ENCODE assay signal across 19 cellular contexts in the genomic region with DNA sequence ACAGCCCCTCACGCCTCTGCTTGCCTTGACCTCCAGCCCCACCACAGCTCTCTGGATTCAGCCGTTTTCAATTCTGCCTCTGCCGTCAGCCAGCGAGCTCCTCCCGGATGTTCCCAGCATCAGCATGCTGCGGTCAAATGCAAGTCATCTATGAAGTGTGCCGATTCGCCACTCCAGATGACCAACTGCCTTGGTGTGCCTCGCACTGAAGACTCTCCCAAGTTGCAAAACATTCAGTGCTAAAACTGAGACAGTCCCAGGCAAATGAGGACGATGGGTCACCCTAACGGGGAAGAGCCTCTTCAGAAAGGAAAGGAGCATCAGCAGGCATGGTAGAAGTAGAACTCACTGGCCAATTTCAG. TPM values are rescaled to one million over a fixed set of nuclear protein-coding genes. Genes with fewer than 3 reads are reported as not detected.
DNase-seq lines count a peak whose midpoint lies in the region; ATAC-seq, FAIRE-seq and TF ChIP-seq lines count a peak whose summit lies in the region.
"Had no signal": no experiment of that assay in that cellular context is flagged by ENCODE, and none has a peak within 500 bp of the region (broad histone marks: within the 10 kb centered on the region; RNA-seq: fewer than 3 reads in every experiment).

No MANE protein-coding gene starts in this region.

- H3K4me2 ChIP-seq in K562 (ENCODE audit: insufficient read depth, low read length), result no peak overlapping the region
- H3K4me2 ChIP-seq: hepatocyte had no signal

- peaks cover 18 to 62% of the 10 kb centered on the region in 2 experiments for H3K4me1 ChIP-seq in K562 (replicated peaks in 1 of 2; ENCODE audit: control insufficient read depth in 2 of 2, insufficient read depth in 2 of 2, low read length in 2 of 2)
- peaks cover 22% of the 10 kb centered on the region for H3K4me1 ChIP-seq in suprapubic skin

- H3K36me3 ChIP-seq in K562 (ENCODE audit: control insufficient read depth, insufficient read depth, low read length) (no peaks in the 10 kb centered on the region), suprapubic skin (no peaks in the 10 kb centered on the region)
- H3K36me3 ChIP-seq: esophagus muscularis mucosa, thoracic aorta had no signal

- H3K9me1 ChIP-seq in K562 (ENCODE audit: control insufficient read depth, insufficient read depth, low read length), result no peaks in the 10 kb centered on the region

- DNase-seq in ELR (ENCODE audit: low read depth) (peak; percentile 97), K562 (ENCODE audit: extremely low read depth in 1 of 4, low spot score in 3 of 4) (no peak), hepatic stellate cell (ENCODE audit: low spot score) (peak; percentile 81), suprapubic skin (ENCODE audit: low spot score in 2 of 2) (peak in 1 of 2 donors; percentile 64), RKO (ENCODE audit: low spot score) (no peak)
- DNase-seq: activated CD4-positive, alpha-beta T cell treated with anti-CD3 and anti-CD28 coated beads, Interleukin-2, amount 50 U/mL, for 1 hour; activated naive CD4-positive, alpha-beta T cell; CD4-positive, CD25-positive, alpha-beta regulatory T cell; DMS53; NCI-H1417 treated with DMSO at 0.1 percent for 48 hours; nucleus accumbens; stimulated activated CD4-positive, alpha-beta T cell treated with anti-CD3 and anti-CD28 coated beads, Interleukin-4, amount 100 ng/mL, for 1 hour had no signal

- TF ChIP-seq POLR2A in K562 (conservative IDR thresholded peaks at IDR 0.05) (no peak), suprapubic skin (IDR thresholded peaks at IDR 0.05) (no peak), GM18505 (IDR thresholded peaks at IDR 0.05; ENCODE audit: borderline replicate concordance, extremely low read depth, insufficient read depth, insufficient read length) (no peak)

- H2AFZ ChIP-seq in K562 (ENCODE audit: low read depth, low read length), result peak overlapping the region; percentile 77
- H2AFZ ChIP-seq: hepatocyte had no signal

- H3K4me3 ChIP-seq in K562 (no peak overlapping the region), suprapubic skin (no peak overlapping the region)
- H3K4me3 ChIP-seq: esophagus muscularis mucosa, hepatocyte, thoracic aorta had no signal

- H3K27ac ChIP-seq in K562 (ENCODE audit: extremely low read depth, low read depth, low read length) (no peak overlapping the region), suprapubic skin (peak overlapping the region; percentile 30)
- H3K27ac ChIP-seq: esophagus muscularis mucosa, thoracic aorta had no signal

- in situ Hi-C loops in K562 (cut with MboI), result no loop called here

- intact Hi-C loops in K562 (cut with micrococcal nuclease), result no loop called here

- TF ChIP-seq EP300 in K562 (IDR thresholded peaks at IDR 0.05; ENCODE audit: low read length) (no peak), suprapubic skin (IDR thresholded peaks at IDR 0.05) (no peak)

- no peaks in the 10 kb centered on the region for H3K79me2 ChIP-seq in K562 (ENCODE audit: control insufficient read depth, insufficient read depth, low read length)
- H3K79me2 ChIP-seq: hepatocyte had no signal

- FAIRE-seq in K562 (lab: Jason Lieb, UNC), result no peak
- FAIRE-seq: TTC549 had no signal

- TF ChIP-seq RAD21 in K562 (CRISPR knock-in tag; conservative IDR thresholded peaks at IDR 0.05 in 1 of 2, IDR thresholded peaks at IDR 0.05 in 1 of 2), result no peak

- H4K20me1 ChIP-seq in K562 (replicated peaks; ENCODE audit: control insufficient read depth, insufficient read depth, low read length), result no peaks in the 10 kb centered on the region

- BruUV-seq in K562 (replicated peaks; lab: Mats Ljungman, UMichigan), result no TSS peak

- no peak for ATAC-seq in K562
- no peak for ATAC-seq in GM18505 (IDR thresholded peaks at IDR 0.05; ENCODE audit: unreplicated experiment)
- ATAC-seq in GM21576 (IDR thresholded peaks at IDR 0.05; ENCODE audit: unreplicated experiment), result no peak
- ATAC-seq: HCT116 had no signal

- CTCF ChIA-PET in K562 (lab: Yijun Ruan, JAX; ENCODE audit: low intra/inter-chr PET ratio), result interaction anchor here (0.6 kb wide), 1 partner anchor 144 kb away, joined by 3 read pairs; no protein-coding TSS in a partner anchor

- H3K9ac ChIP-seq in K562 (ENCODE audit: insufficient read depth in 1 of 2, low read depth in 2 of 2, low read length in 2 of 2), result peak overlapping the region in 1 of 2 experiments; percentile 49; a peak in 1 of 4 replicates

- TF ChIP-seq CTCF in K562 (IDR thresholded peaks at IDR 0.05 in 2 of 3, conservative IDR thresholded peaks at IDR 0.05 in 1 of 3; ENCODE audit: insufficient read depth in 2 of 3, low read depth in 1 of 3, low read length in 3 of 3) (no peak), suprapubic skin (IDR thresholded peaks at IDR 0.05) (no peak)

- no peaks in the 10 kb centered on the region for H3K9me3 ChIP-seq in K562 (replicated peaks; ENCODE audit: control insufficient read depth, insufficient read depth, low read depth, low read length)
- no peaks in the 10 kb centered on the region for H3K9me3 ChIP-seq in suprapubic skin
- H3K9me3 ChIP-seq: esophagus muscularis mucosa, thoracic aorta had no signal

- POLR2A ChIA-PET in K562 (lab: Yijun Ruan, JAX), result no interaction called here

- 64% methylated on average over 10 of the region's 11 CpGs for WGBS in K562 (ENCODE audit: insufficient coverage, low coverage, missing lambda C conversion rate)
- 69% methylated on average over 11 of the region's 11 CpGs for WGBS in suprapubic skin

- no peaks in the 10 kb centered on the region for H3K27me3 ChIP-seq in K562 (ENCODE audit: control insufficient read depth in 2 of 2, insufficient read depth in 2 of 2, low read length in 2 of 2)
- no peaks in the 10 kb centered on the region for H3K27me3 ChIP-seq in suprapubic skin
- H3K27me3 ChIP-seq: esophagus muscularis mucosa, hepatocyte had no signal

TF ChIP-seq in K562, 482 proteins besides CTCF, POLR2A, EP300 and RAD21:
- TF ChIP-seq PRMT5 (CRISPR knock-in tag; IDR thresholded peaks at IDR 0.05), result no peak
- TF ChIP-seq ZNF133 (CRISPR knock-in tag; IDR thresholded peaks at IDR 0.05), result no peak
- TF ChIP-seq, protein P1, sequence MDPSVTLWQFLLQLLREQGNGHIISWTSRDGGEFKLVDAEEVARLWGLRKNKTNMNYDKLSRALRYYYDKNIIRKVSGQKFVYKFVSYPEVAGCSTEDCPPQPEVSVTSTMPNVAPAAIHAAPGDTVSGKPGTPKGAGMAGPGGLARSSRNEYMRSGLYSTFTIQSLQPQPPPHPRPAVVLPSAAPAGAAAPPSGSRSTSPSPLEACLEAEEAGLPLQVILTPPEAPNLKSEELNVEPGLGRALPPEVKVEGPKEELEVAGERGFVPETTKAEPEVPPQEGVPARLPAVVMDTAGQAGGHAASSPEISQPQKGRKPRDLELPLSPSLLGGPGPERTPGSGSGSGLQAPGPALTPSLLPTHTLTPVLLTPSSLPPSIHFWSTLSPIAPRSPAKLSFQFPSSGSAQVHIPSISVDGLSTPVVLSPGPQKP (CRISPR knock-in tag; IDR thresholded peaks at IDR 0.05), result no peak
- TF ChIP-seq, protein P2, sequence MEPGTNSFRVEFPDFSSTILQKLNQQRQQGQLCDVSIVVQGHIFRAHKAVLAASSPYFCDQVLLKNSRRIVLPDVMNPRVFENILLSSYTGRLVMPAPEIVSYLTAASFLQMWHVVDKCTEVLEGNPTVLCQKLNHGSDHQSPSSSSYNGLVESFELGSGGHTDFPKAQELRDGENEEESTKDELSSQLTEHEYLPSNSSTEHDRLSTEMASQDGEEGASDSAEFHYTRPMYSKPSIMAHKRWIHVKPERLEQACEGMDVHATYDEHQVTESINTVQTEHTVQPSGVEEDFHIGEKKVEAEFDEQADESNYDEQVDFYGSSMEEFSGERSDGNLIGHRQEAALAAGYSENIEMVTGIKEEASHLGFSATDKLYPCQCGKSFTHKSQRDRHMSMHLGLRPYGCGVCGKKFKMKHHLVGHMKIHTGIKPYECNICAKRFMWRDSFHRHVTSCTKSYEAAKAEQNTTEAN (CRISPR knock-in tag; IDR thresholded peaks at IDR 0.05), result no peak
- 0 out of 2 replicates have a peak, but pooled peaks have one; percentile 7 for TF ChIP-seq NFE2 (IDR thresholded peaks at IDR 0.05; ENCODE audit: low read depth)
- TF ChIP-seq ZNF696 (CRISPR knock-in tag; conservative IDR thresholded peaks at IDR 0.05), result no peak
- TF ChIP-seq CBX3 (IDR thresholded peaks at IDR 0.05; ENCODE audit: borderline replicate concordance in 1 of 2, low read length in 2 of 2), result no peak

RNA-seq across cellular contexts. Expression of a gene that starts 30.5 kb away (rescaled TPM):
- 7.2 and 29.1 TPM in 2 replicates for total RNA-seq in K562 (2011; cell fraction: chromatin; rRNA removed; ENCODE audit: low replicate concordance)
- total RNA-seq in K562 (2011; cell fraction: nucleolus; rRNA removed), result 4.7 and 8.2 TPM in 2 replicates
- total RNA-seq in K562 (2011; cell fraction: nucleoplasm; rRNA removed), result 9.2 and 13.4 TPM in 2 replicates
- total RNA-seq in K562 (2014; rRNA removed) (6.1 and 6.6 TPM in 2 replicates), K562 (2014; rRNA removed; fragmentation: Illumina TruSeq; extraction: Trizol) (12.8 and 13.4 TPM in 2 replicates), K562 (2015; rRNA removed; fragmentation: Illumina TruSeq; extraction: Trizol) (10.0 and 11.3 TPM in 2 replicates), K562 (2021) (10.4 and 14.1 TPM in 2 replicates), suprapubic skin (10 to 100 TPM; 14.3 to 48.6 (median 24.0) TPM)
- polyA plus RNA-seq in K562 (2011; rRNA removed) (7.6 and 9.5 TPM in 2 replicates), K562 (2014; fragmentation: Illumina TruSeq; extraction: Trizol) (7.6 and 9.7 TPM in 2 replicates), K562 (2014; fragmentation: Nextera tagmentation; extraction: Ambion mirVana) (1 to 10 TPM; 2.0 to 2.7 TPM), K562 (2014; rRNA removed) (6.2 TPM in 2 replicates)
- polyA plus RNA-seq in K562 (2011; cell fraction: cytosol; rRNA removed), result 1.2 and 2.7 TPM in 2 replicates
- 7.1 and 10.2 TPM in 2 replicates for polyA plus RNA-seq in K562 (2011; cell fraction: nucleus; rRNA removed)
- 4.0 and 5.3 TPM in 2 replicates for polyA plus RNA-seq in K562 (2012)
- 9.3 and 12.8 TPM in 2 replicates for polyA minus RNA-seq in K562 (2011; rRNA and poly(A)+ RNA removed)
- 4.0 and 4.8 TPM in 2 replicates for polyA minus RNA-seq in K562 (2011; cell fraction: cytosol; rRNA and poly(A)+ RNA removed)
- 5.3 and 11.9 TPM in 2 replicates for polyA minus RNA-seq in K562 (2011; cell fraction: nucleus; rRNA and poly(A)+ RNA removed)

Comparison
In these comparisons a context has a peak if more than half of its experiments do, and no peak if none do; other contexts are left out.
1. DNase-seq: peak in ELR (single experiment) and hepatic stellate cell (single experiment); none in K562 (0 of 4) and RKO (single experiment).